ENCODE assay signal across 10 cellular contexts in genomic region chr12:57474862-57475261, GRCh38. TPM values are rescaled to one million over a fixed set of nuclear protein-coding genes. Genes with fewer than 3 reads are reported as not detected.
DNase-seq lines count a peak whose midpoint lies in the region; ATAC-seq and TF ChIP-seq lines count a peak whose summit lies in the region.
"Had no signal": no experiment of that assay in that cellular context is flagged by ENCODE, and none has a peak within 500 bp of the region (broad histone marks: within the 10 kb centered on the region; RNA-seq: fewer than 3 reads in every experiment).

No MANE protein-coding gene starts in this region.

- peak overlapping the region; percentile 59 for H3K4me3 Mint-ChIP-seq in activated T-cell treated with anti-CD3 and anti-CD28 coated beads, Interleukin-2, amount 50 U/mL, for 4 hours
- H3K4me3 Mint-ChIP-seq in chondrocyte (ENCODE audit: unreplicated experiment): no peak overlapping the region
- peak overlapping the region; percentile 86 for H3K4me3 Mint-ChIP-seq in stimulated activated effector memory CD8-positive, alpha-beta T cell treated with anti-CD3 and anti-CD28 coated beads, Interleukin-12 subunit alpha, Interleukin-12 subunit beta, amount 100 ng/mL, for 72 hours

- peaks cover 17 to 35% (median 23%) of the 10 kb centered on the region in 4 donors for H3K4me1 ChIP-seq in stomach

- peaks cover 0 to 32% (median 3%) of the 10 kb centered on the region in 4 donors for H3K36me3 ChIP-seq in stomach

- no peaks in the 10 kb centered on the region for H3K9me3 Mint-ChIP-seq in activated T-cell treated with anti-CD3 and anti-CD28 coated beads, Interleukin-2, amount 50 U/mL, for 4 hours
- no peaks in the 10 kb centered on the region for H3K9me3 Mint-ChIP-seq in chondrocyte (ENCODE audit: low read depth)
- H3K9me3 Mint-ChIP-seq in stimulated activated effector memory CD8-positive, alpha-beta T cell treated with anti-CD3 and anti-CD28 coated beads, Interleukin-12 subunit alpha, Interleukin-12 subunit beta, amount 100 ng/mL, for 72 hours: no peaks in the 10 kb centered on the region

- H3K4me3 ChIP-seq in stomach: peak overlapping the region in 1 of 4 donors; percentile 60

- no peak overlapping the region for H3K27ac ChIP-seq in stomach

- 40 to 72% (median 53%) methylated on average over 7 of the region's 7 CpGs for WGBS in stomach, 5 donors

- TF ChIP-seq CTCF in chondrocyte (IDR thresholded peaks at IDR 0.05): no peak
- no peak for TF ChIP-seq CTCF in stomach (IDR thresholded peaks at IDR 0.05)

- DNase-seq in activated T-cell treated with anti-CD3 and anti-CD28 coated beads, Interleukin-2, amount 50 U/mL, for 4 hours: no peak
- no peak for DNase-seq in activated T-cell treated with anti-CD3 and anti-CD28 coated beads, Interleukin-2, amount 50 U/mL, for 1 hour
- DNase-seq in chondrocyte (ENCODE audit: low spot score): peak; percentile 39
- no peak for DNase-seq in stimulated activated effector memory CD8-positive, alpha-beta T cell treated with anti-CD3 and anti-CD28 coated beads, Interleukin-12 subunit alpha, Interleukin-12 subunit beta, amount 100 ng/mL, for 72 hours (ENCODE audit: low spot score in 2 of 2)
- DNase-seq in stomach: no peak
- DNase-seq: cerebellar nuclear complex, NCI-H774 had no signal

- H3K27me3 ChIP-seq in stomach: peaks cover 0 to 94% (median 45%) of the 10 kb centered on the region in 3 donors

- intact Hi-C loops in stomach (cut with DNase I; ENCODE audit: low total_unique reads): no loop called here

- no peak overlapping the region for H3K27ac Mint-ChIP-seq in chondrocyte (ENCODE audit: unreplicated experiment)
- H3K27ac Mint-ChIP-seq in stimulated activated effector memory CD8-positive, alpha-beta T cell treated with anti-CD3 and anti-CD28 coated beads, Interleukin-12 subunit alpha, Interleukin-12 subunit beta, amount 100 ng/mL, for 72 hours: peak overlapping the region; percentile 13

- no peaks in the 10 kb centered on the region for H3K27me3 Mint-ChIP-seq in activated T-cell treated with anti-CD3 and anti-CD28 coated beads, Interleukin-2, amount 50 U/mL, for 4 hours (ENCODE audit: low read depth)
- peaks cover 30% of the 10 kb centered on the region for H3K27me3 Mint-ChIP-seq in chondrocyte (ENCODE audit: low read depth)

- H3K9me3 ChIP-seq in stomach: no peaks in the 10 kb centered on the region

- H3K36me3 Mint-ChIP-seq in activated T-cell treated with anti-CD3 and anti-CD28 coated beads, Interleukin-2, amount 50 U/mL, for 4 hours (ENCODE audit: insufficient read depth): peaks cover 17% of the 10 kb centered on the region
- no peaks in the 10 kb centered on the region for H3K36me3 Mint-ChIP-seq in chondrocyte (ENCODE audit: low read depth)
- H3K36me3 Mint-ChIP-seq in stimulated activated effector memory CD8-positive, alpha-beta T cell treated with anti-CD3 and anti-CD28 coated beads, Interleukin-12 subunit alpha, Interleukin-12 subunit beta, amount 100 ng/mL, for 72 hours: peaks cover 91% of the 10 kb centered on the region

- ATAC-seq in activated T-cell treated with anti-CD3 and anti-CD28 coated beads, Interleukin-2, amount 50 U/mL, for 4 hours: no peak
- no peak for ATAC-seq in stimulated activated effector memory CD8-positive, alpha-beta T cell treated with anti-CD3 and anti-CD28 coated beads, Interleukin-12 subunit alpha, Interleukin-12 subunit beta, amount 100 ng/mL, for 72 hours
- ATAC-seq in GM18907 (IDR thresholded peaks at IDR 0.05; ENCODE audit: unreplicated experiment): no peak

- no peak for TF ChIP-seq POLR2A in stomach (IDR thresholded peaks at IDR 0.05)

- peaks cover 69% of the 10 kb centered on the region for H3K4me1 Mint-ChIP-seq in activated T-cell treated with anti-CD3 and anti-CD28 coated beads, Interleukin-2, amount 50 U/mL, for 4 hours (ENCODE audit: low read depth)
- H3K4me1 Mint-ChIP-seq in chondrocyte (ENCODE audit: low read depth): peaks cover 21% of the 10 kb centered on the region
- peaks cover 78% of the 10 kb centered on the region for H3K4me1 Mint-ChIP-seq in stimulated activated effector memory CD8-positive, alpha-beta T cell treated with anti-CD3 and anti-CD28 coated beads, Interleukin-12 subunit alpha, Interleukin-12 subunit beta, amount 100 ng/mL, for 72 hours

- TF ChIP-seq EP300 in stomach (IDR thresholded peaks at IDR 0.05): no peak

RNA-seq across cellular contexts. Expression of gene ARHGAP9, which starts 4.8 kb away (rescaled TPM):
- total RNA-seq in activated T-cell treated with anti-CD3 and anti-CD28 coated beads, Interleukin-2, amount 50 U/mL, for 4 hours: 10 to 100 TPM; 54.5 to 64.6 (median 57.7) TPM
- total RNA-seq in chondrocyte (2.9 to 3.1 TPM in 2 of 3 replicates, not detected in the other), stomach (10 to 100 TPM in 1 of 5 donors, 1 to 10 TPM in 3, not detected in 1; 2.3 to 28.1 (median 5.8) TPM)
- polyA plus RNA-seq in stomach: 10 to 100 TPM in 1 of 3 donors, 1 to 10 TPM in 2; 5.8 to 11.1 (median 7.5) TPM
- total RNA-seq: renal cortical epithelial cell had no signal

RNA-seq across cellular contexts. Expression of gene MARS1, which starts 13.0 kb away (rescaled TPM):
- 100 to 1,000 TPM; 505 to 565 (median 534) TPM for total RNA-seq in activated T-cell treated with anti-CD3 and anti-CD28 coated beads, Interleukin-2, amount 50 U/mL, for 4 hours
- total RNA-seq in chondrocyte (176 to 350 TPM (median 331 TPM) in 3 replicates), stomach (1,000 to 10,000 TPM in 1 of 5 donors, 100 to 1,000 TPM in 1, 10 to 100 TPM in 3; 37.3 to 1,821 (median 71.6) TPM)
- 10 to 100 TPM; 35.1 to 91.2 (median 51.8) TPM for polyA plus RNA-seq in stomach

RNA-seq across cellular contexts. Expression of gene GLI1, which starts 15.3 kb away (rescaled TPM):
- 1 to 10 TPM in 1 of 3 donors, under 1 TPM in 2; 0.46 to 1.7 (median 0.65) TPM for total RNA-seq in activated T-cell treated with anti-CD3 and anti-CD28 coated beads, Interleukin-2, amount 50 U/mL, for 4 hours
- 6.2 to 8.3 TPM (median 6.8 TPM) in 3 replicates for total RNA-seq in chondrocyte
- 1 to 10 TPM in 1 of 5 donors, under 1 TPM in 4; 0.14 to 4.0 (median 0.58) TPM for total RNA-seq in stomach
- polyA plus RNA-seq in stomach: 1 to 10 TPM in 2 of 3 donors, under 1 TPM in 1; 0.53 to 2.7 (median 1.7) TPM

RNA-seq across cellular contexts. Expression of gene INHBE, which starts 19.8 kb away (rescaled TPM):
- under 1 TPM in 2 of 3 donors, not detected in 1; 0.24 to 0.27 TPM for total RNA-seq in activated T-cell treated with anti-CD3 and anti-CD28 coated beads, Interleukin-2, amount 50 U/mL, for 4 hours
- total RNA-seq in chondrocyte: 0.77 to 8.5 TPM (median 8.4 TPM) in 3 replicates
- not detected for total RNA-seq in stomach
- not detected for polyA plus RNA-seq in stomach

RNA-seq across cellular contexts. Expression of gene INHBC, which starts 40.3 kb away (rescaled TPM):
- total RNA-seq in activated T-cell treated with anti-CD3 and anti-CD28 coated beads, Interleukin-2, amount 50 U/mL, for 4 hours: under 1 TPM in 2 of 3 donors, not detected in 1; 0.14 to 0.15 TPM
- not detected in 3 replicates for total RNA-seq in chondrocyte
- total RNA-seq in stomach: under 1 TPM in 1 of 5 donors, not detected in 4; 0.37 TPM
- not detected for polyA plus RNA-seq in stomach
- total RNA-seq: HT-29, renal cortical epithelial cell had no signal
